In genomic region chr3:124816206-124816605, GRCh38 we compare ENCODE assay signal across 18 cellular contexts.
DNase-seq lines count a peak whose midpoint lies in the region; ATAC-seq and TF ChIP-seq lines count a peak whose summit lies in the region.
"Had no signal": no experiment of that assay in that cellular context is flagged by ENCODE, and none has a peak within 500 bp of the region (broad histone marks: within the 10 kb centered on the region; RNA-seq: fewer than 3 reads in every experiment).

No MANE protein-coding gene starts in this region.

- H3K56ac ChIP-seq in IMR-90 (ENCODE audit: extremely low read depth, insufficient read depth, low read length): no peak overlapping the region

- no peaks in the 10 kb centered on the region for H3K9me3 ChIP-seq in IMR-90 (ENCODE audit: control insufficient read depth, insufficient read depth, low read length)
- no peaks in the 10 kb centered on the region for H3K9me3 ChIP-seq in endodermal cell (ENCODE audit: control insufficient read depth, low read length)
- no peaks in the 10 kb centered on the region for H3K9me3 ChIP-seq in right lobe of liver
- no peaks in the 10 kb centered on the region for H3K9me3 ChIP-seq in vagina
- H3K9me3 ChIP-seq in WERI-Rb-1 (ENCODE audit: severe bottlenecking): no peaks in the 10 kb centered on the region
- H3K9me3 ChIP-seq: MG63, SJCRH30 had no signal

- no peak overlapping the region for H2BK20ac ChIP-seq in IMR-90 (ENCODE audit: low read depth, low read length)

- POLR2A ChIA-PET in IMR-90 (lab: Charles Lee; ENCODE audit: unreplicated experiment): no interaction called here

- peak overlapping the region; percentile 19; the same call in 1 of the 2 replicates for H2AK5ac ChIP-seq in IMR-90 (ENCODE audit: low read depth, low read length)

- no peak overlapping the region for H3K27ac Mint-ChIP-seq in endodermal cell
- H3K27ac Mint-ChIP-seq: B cell; CD8-positive, alpha-beta T cell; HFFc6 had no signal

- no peak overlapping the region; the same call in 1 of the 2 replicates for H4K91ac ChIP-seq in IMR-90 (ENCODE audit: insufficient read depth, low read depth, low read length)

- H3K23ac ChIP-seq in IMR-90 (ENCODE audit: low read depth, low read length): no peak overlapping the region

- H4K5ac ChIP-seq in IMR-90 (ENCODE audit: low read depth, low read length): no peak overlapping the region

- H4K20me1 ChIP-seq in IMR-90 (ENCODE audit: insufficient read depth, low read length): peaks cover 21% of the 10 kb centered on the region; the same call in 1 of the 2 replicates

- ATAC-seq in IMR-90 (ENCODE audit: low read depth) (no peak), right lobe of liver (no peak), Right ventricle myocardium superior (ENCODE audit: poor library complexity) (no peak)
- ATAC-seq: CD8-positive, alpha-beta T cell; GM12878 had no signal

- no peak overlapping the region for H3K4me2 ChIP-seq in IMR-90 (ENCODE audit: low read depth, low read length)

- intact Hi-C loops in IMR-90 (cut with micrococcal nuclease) (no loop called here), right lobe of liver (cut with DNase I) (no loop called here), vagina (cut with DNase I) (no loop called here), Right ventricle myocardium superior (cut with DNase I) (no loop called here)

- TF ChIP-seq CTCF in IMR-90 (conservative IDR thresholded peaks at IDR 0.05; ENCODE audit: low read depth, low read length) (no peak), endodermal cell (conservative IDR thresholded peaks at IDR 0.05) (no peak), right lobe of liver (IDR thresholded peaks at IDR 0.05) (no peak), vagina (IDR thresholded peaks at IDR 0.05) (no peak), WERI-Rb-1 (IDR thresholded peaks at IDR 0.05; ENCODE audit: low read depth, low read length) (no peak)

- H3K27ac ChIP-seq in IMR-90 (ENCODE audit: insufficient read depth, low read length) (no peak overlapping the region), endodermal cell (ENCODE audit: low read depth, low read length) (no peak overlapping the region), right lobe of liver (peak overlapping the region in 2 of 3 donors; percentile 77 to 79), vagina (peak overlapping the region; percentile 89), WERI-Rb-1 (no peak overlapping the region)
- H3K27ac ChIP-seq: SJCRH30 had no signal

- H3K4me1 ChIP-seq in IMR-90 (ENCODE audit: control insufficient read depth, insufficient read depth, low read length): peaks cover 32% of the 10 kb centered on the region
- peaks cover 15% of the 10 kb centered on the region for H3K4me1 ChIP-seq in endodermal cell (ENCODE audit: control insufficient read depth, insufficient read depth, low read length)
- H3K4me1 ChIP-seq in right lobe of liver: peaks cover 0 to 51% (median 21%) of the 10 kb centered on the region in 4 donors
- peaks cover 54% of the 10 kb centered on the region for H3K4me1 ChIP-seq in vagina

- CTCF ChIA-PET in IMR-90 (lab: Yijun Ruan, JAX): no interaction called here

- H3K27me3 ChIP-seq in IMR-90 (ENCODE audit: control insufficient read depth, insufficient read depth, low read length): no peaks in the 10 kb centered on the region
- no peaks in the 10 kb centered on the region for H3K27me3 ChIP-seq in endodermal cell (ENCODE audit: control insufficient read depth, insufficient read depth, low read length, poor library complexity, severe bottlenecking)
- no peaks in the 10 kb centered on the region for H3K27me3 ChIP-seq in right lobe of liver
- no peaks in the 10 kb centered on the region for H3K27me3 ChIP-seq in vagina
- no peaks in the 10 kb centered on the region for H3K27me3 ChIP-seq in WERI-Rb-1 (ENCODE audit: insufficient read depth, low read depth, severe bottlenecking)
- H3K27me3 ChIP-seq: MG63, SJCRH30 had no signal

- no peak overlapping the region for H3K4me3 ChIP-seq in IMR-90 (ENCODE audit: insufficient read depth, low read depth, low read length)
- no peak overlapping the region for H3K4me3 ChIP-seq in endodermal cell (ENCODE audit: low read length)
- H3K4me3 ChIP-seq in right lobe of liver: no peak overlapping the region
- H3K4me3 ChIP-seq in vagina: no peak overlapping the region
- no peak overlapping the region for H3K4me3 ChIP-seq in WERI-Rb-1 (ENCODE audit: low read depth, low read length)
- H3K4me3 ChIP-seq: GM12878, MG63, SJCRH30 had no signal

- no peak overlapping the region; the same call in 2 of the 3 replicates for H2BK15ac ChIP-seq in IMR-90 (ENCODE audit: low read depth, low read length)

- no peaks in the 10 kb centered on the region for H3K27me3 Mint-ChIP-seq in endodermal cell (ENCODE audit: insufficient read depth)

- no peak for TF ChIP-seq RAD21 in IMR-90 (IDR thresholded peaks at IDR 0.05; ENCODE audit: low read length)

- dilution Hi-C loops in IMR-90 (cut with HindIII; ENCODE audit: low sequenced_read_pairs, unreplicated experiment): no loop called here

- H2BK5ac ChIP-seq in IMR-90 (ENCODE audit: low read depth, low read length, poor library complexity, severe bottlenecking): no peak overlapping the region

- H3K9ac ChIP-seq in IMR-90 (ENCODE audit: low read depth, low read length) (no peak overlapping the region), endodermal cell (ENCODE audit: extremely low read depth, low read length, poor library complexity, severe bottlenecking) (no peak overlapping the region)

- WGBS in IMR-90 (ENCODE audit: extremely low coverage in 2 of 2, insufficient read length in 1 of 2), 2 experiments: 100% methylated on average over 1 of the region's 4 CpGs; no CpG with 5 or more reads in 1 of the 2 experiments
- WGBS in endodermal cell (ENCODE audit: insufficient coverage in 1 of 2, insufficient read length in 1 of 2), 2 experiments: 80 to 95% methylated on average over 1 to 4 of the region's 4 CpGs
- 100% methylated on average over 3 of the region's 4 CpGs for WGBS in right lobe of liver (ENCODE audit: insufficient coverage, low coverage, low lambda C conversion rate, missing lambda C conversion rate)

- peaks cover 24% of the 10 kb centered on the region for H3K4me1 Mint-ChIP-seq in endodermal cell
- H3K4me1 Mint-ChIP-seq: B cell had no signal

- H3K79me1 ChIP-seq in IMR-90 (ENCODE audit: low read depth in 1 of 2, low read length in 2 of 2): peaks cover 8 to 47% of the 10 kb centered on the region in 2 experiments

- H3K4ac ChIP-seq in IMR-90 (ENCODE audit: low read depth, low read length): no peak overlapping the region

- in situ Hi-C loops in IMR-90 (cut with MboI; ENCODE audit: low sequenced_read_pairs): no loop called here

- H4K8ac ChIP-seq in IMR-90 (ENCODE audit: low read depth in 2 of 2, low read length in 2 of 2): no peak overlapping the region

- no peak overlapping the region for H2AK9ac ChIP-seq in IMR-90 (replicated peaks; ENCODE audit: low read depth, low read length, poor library complexity)

- H3K9me1 ChIP-seq in IMR-90 (ENCODE audit: insufficient read depth, low read length): peaks cover 42% of the 10 kb centered on the region

- H3K4me3 Mint-ChIP-seq in endodermal cell: no peak overlapping the region
- H3K4me3 Mint-ChIP-seq: B cell; CD8-positive, alpha-beta T cell; HFFc6 had no signal

- DNase-seq in IMR-90 (no peak), endodermal cell (peak; percentile 35), right lobe of liver (no peak), vagina (ENCODE audit: extremely low spot score in 2 of 2) (no peak), NCI-H1092 treated with DMSO at 0.1 percent for 48 hours (lab: John Stamatoyannopoulos, UW) (no peak), WERI-Rb-1 (no peak), Right ventricle myocardium superior (no peak), NCI-H1694 (lab: John Stamatoyannopoulos, UW) (no peak)
- DNase-seq: CD8-positive, alpha-beta T cell; DND-41; HFFc6; MG63; NCI-H187 treated with DMSO at 0.1 percent for 48 hours; NCI-H69; RPMI8226; SJCRH30 had no signal

- no peak overlapping the region for H2BK120ac ChIP-seq in IMR-90 (ENCODE audit: low read depth, low read length)

- H3K9me3 Mint-ChIP-seq in endodermal cell: no peaks in the 10 kb centered on the region
- H3K9me3 Mint-ChIP-seq: CD8-positive, alpha-beta T cell; HFFc6 had no signal

- H3K36me3 Mint-ChIP-seq in endodermal cell (ENCODE audit: low read depth): peaks cover 80% of the 10 kb centered on the region
- H3K36me3 Mint-ChIP-seq: CD8-positive, alpha-beta T cell had no signal

- no peak overlapping the region for H2AFZ ChIP-seq in IMR-90 (replicated peaks; ENCODE audit: low read length, poor library complexity)

- peaks cover 26% of the 10 kb centered on the region for H3K36me3 ChIP-seq in IMR-90 (ENCODE audit: control insufficient read depth, insufficient read depth, low read length)
- H3K36me3 ChIP-seq in endodermal cell (ENCODE audit: control insufficient read depth, insufficient read depth, low read length): peaks cover 97% of the 10 kb centered on the region
- peaks cover 0 to 8% (median 2%) of the 10 kb centered on the region in 4 donors for H3K36me3 ChIP-seq in right lobe of liver
- H3K36me3 ChIP-seq in vagina: peaks cover 0 to 21% of the 10 kb centered on the region in 2 donors
- H3K36me3 ChIP-seq in WERI-Rb-1: no peaks in the 10 kb centered on the region

- TF ChIP-seq POLR2A in IMR-90 (IDR thresholded peaks at IDR 0.05; ENCODE audit: low read depth, low read length) (no peak), right lobe of liver (IDR thresholded peaks at IDR 0.05) (no peak), vagina (IDR thresholded peaks at IDR 0.05) (no peak)

- no TSS peak for BruUV-seq in IMR-90 (replicated peaks; lab: Mats Ljungman, UMichigan)

- H3K14ac ChIP-seq in IMR-90 (replicated peaks; ENCODE audit: low read depth, low read length): no peak overlapping the region

- no peak overlapping the region for H3K18ac ChIP-seq in IMR-90 (ENCODE audit: low read depth, low read length)

TF ChIP-seq in IMR-90, 13 proteins besides CTCF, POLR2A, EP300 and RAD21 (continues in another document):
- TF ChIP-seq MXI1 (IDR thresholded peaks at IDR 0.05; ENCODE audit: borderline replicate concordance, low read depth, low read length): no peak
- TF ChIP-seq RCOR1 (IDR thresholded peaks at IDR 0.05; ENCODE audit: insufficient replicate concordance, low read length): no peak
- TF ChIP-seq ELK1 (IDR thresholded peaks at IDR 0.05; ENCODE audit: borderline replicate concordance, low read depth, low read length): no peak
- TF ChIP-seq RFX5 (IDR thresholded peaks at IDR 0.05; ENCODE audit: low read depth, low read length): no peak
- no peak for TF ChIP-seq MAFK (IDR thresholded peaks at IDR 0.05; ENCODE audit: low read depth, low read length)
- no peak for TF ChIP-seq NFE2L2 (IDR thresholded peaks at IDR 0.05; ENCODE audit: low read depth, low read length)
- TF ChIP-seq SMC3 (IDR thresholded peaks at IDR 0.05; ENCODE audit: low read depth, low read length): no peak
- no peak for TF ChIP-seq CEBPB (IDR thresholded peaks at IDR 0.05; ENCODE audit: low read depth, low read length)

Comparison
In these comparisons a context has a peak if more than half of its experiments do, and no peak if none do; other contexts are left out.
1. H3K27ac ChIP-seq: peak in right lobe of liver (2 of 3) and vagina (single experiment); none in IMR-90 (single experiment), endodermal cell (single experiment) and WERI-Rb-1 (single experiment).